9 cellular contexts compared by ENCODE assay signal in genomic region chr4:138870739-138871633, GRCh38.
DNase-seq lines count a peak whose midpoint lies in the region; ATAC-seq, FAIRE-seq and TF ChIP-seq lines count a peak whose summit lies in the region.
"Had no signal": no experiment of that assay in that cellular context is flagged by ENCODE, and none has a peak within 500 bp of the region (broad histone marks: within the 10 kb centered on the region; RNA-seq: fewer than 3 reads in every experiment).

No MANE protein-coding gene starts in this region.

- H3K9ac ChIP-seq in GM12878 (ENCODE audit: control insufficient read depth, insufficient read depth, low read length): no peak overlapping the region

- H3K4me1 ChIP-seq in GM12878 (ENCODE audit: control insufficient read depth, insufficient read depth, low read length) (no peaks in the 10 kb centered on the region), iPS DF 6.9 (ENCODE audit: control insufficient read depth, insufficient read depth, low read length) (no peaks in the 10 kb centered on the region), spleen (peaks cover 0 to 9% (median 4%) of the 10 kb centered on the region in 6 donors)

- H3K36me3 ChIP-seq in GM12878 (ENCODE audit: control insufficient read depth in 2 of 2, insufficient read depth in 2 of 2, low read length in 1 of 2) (no peaks in the 10 kb centered on the region), iPS DF 6.9 (ENCODE audit: control insufficient read depth, insufficient read depth, low read length) (no peaks in the 10 kb centered on the region), spleen (no peaks in the 10 kb centered on the region)

- TF ChIP-seq CTCF in GM12878 (IDR thresholded peaks at IDR 0.05 in 2 of 3, conservative IDR thresholded peaks at IDR 0.05 in 1 of 3; ENCODE audit: control insufficient read depth in 2 of 3, extremely low read depth in 1 of 3, insufficient read depth in 1 of 3, low read depth in 3 of 3, low read length in 3 of 3) (peak; percentile 75 to 84 (median 82)), spleen (IDR thresholded peaks at IDR 0.05 in 8 of 11, conservative IDR thresholded peaks at IDR 0.05 in 3 of 11) (peak; percentile 53 to 86 (median 82))

- no peaks in the 10 kb centered on the region for H3K79me2 ChIP-seq in GM12878 (ENCODE audit: control insufficient read depth, insufficient read depth, low read length)

- BruUV-seq in GM12878 (replicated peaks; lab: Mats Ljungman, UMichigan): no TSS peak

- H3K4me3 ChIP-seq in GM12878 (no peak overlapping the region), iPS DF 6.9 (ENCODE audit: low read length) (no peak overlapping the region), spleen (no peak overlapping the region)
- H3K4me3 ChIP-seq: skin epidermis had no signal

- H2AFZ ChIP-seq in GM12878 (ENCODE audit: control insufficient read depth, low read depth, low read length): no peak overlapping the region

- in situ Hi-C loops in GM12878 (cut with MboI): no loop called here

- peak; percentile 32 for DNase-seq in activated gamma-delta T cell treated with Interleukin-2 at 50 U/mL for 16 hours
- DNase-seq in activated gamma-delta T cell (lab: John Stamatoyannopoulos, UW): no peak
- peak; percentile 71 for DNase-seq in NCI-H1694 (lab: John Stamatoyannopoulos, UW)
- DNase-seq in T-helper 1 cell: peak in 3 of 5 donors; percentile 4 to 43 (median 24)
- DNase-seq in GM12878 (ENCODE audit: low read depth, low spot score): peak; percentile 7
- DNase-seq in iPS DF 6.9 (ENCODE audit: low read depth, low spot score): peak; percentile 67
- no peak for DNase-seq in spleen

- H3K9me3 ChIP-seq in GM12878 (replicated peaks; ENCODE audit: control insufficient read depth, insufficient read depth, low read length) (no peaks in the 10 kb centered on the region), iPS DF 6.9 (ENCODE audit: control insufficient read depth, insufficient read depth, low read length) (no peaks in the 10 kb centered on the region), spleen (no peaks in the 10 kb centered on the region)

- TF ChIP-seq RAD21 in GM12878 (IDR thresholded peaks at IDR 0.05; ENCODE audit: insufficient read depth, low read depth, low read length): peak; percentile 85

- no peak overlapping the region for H3K4me2 ChIP-seq in GM12878 (ENCODE audit: control insufficient read depth, insufficient read depth)

- no peak for FAIRE-seq in GM12878 (lab: Jason Lieb, UNC)

- no peak overlapping the region for H3K27ac ChIP-seq in GM12878 (ENCODE audit: control insufficient read depth, insufficient read depth)
- no peak overlapping the region for H3K27ac ChIP-seq in iPS DF 6.9 (ENCODE audit: low read length)
- H3K27ac ChIP-seq in spleen: no peak overlapping the region
- H3K27ac ChIP-seq: skin epidermis had no signal

- no peak for TF ChIP-seq POLR2A in GM12878 (IDR thresholded peaks at IDR 0.05; ENCODE audit: low read depth, low read length)
- TF ChIP-seq POLR2A in spleen (IDR thresholded peaks at IDR 0.05): no peak

- SMC1A ChIA-PET in GM12878 (lab: Charles Lee; ENCODE audit: uncharacterized antibody, unreplicated experiment): interaction anchor here (0.6 to 1.8 kb wide), 24 partner anchors 10 to 1747 kb away, joined by 3 to 18 read pairs (median 4); no protein-coding TSS in a partner anchor

- CTCF ChIA-PET in GM12878 (lab: Yijun Ruan, JAX): interaction anchor here (0.6 to 2.8 kb wide), 49 partner anchors 9 to 1747 kb away, joined by 3 to 29 read pairs (median 4); no protein-coding TSS in a partner anchor

- TF ChIP-seq EP300 in GM12878 (IDR thresholded peaks at IDR 0.05; ENCODE audit: borderline replicate concordance in 1 of 2, control insufficient read depth in 1 of 2, low read depth in 2 of 2, low read length in 2 of 2): no peak

- POLR2A ChIA-PET in GM12878 (lab: Charles Lee): no interaction called here

- H3K27me3 ChIP-seq in GM12878 (replicated peaks in 1 of 2; ENCODE audit: control insufficient read depth in 2 of 2, insufficient read depth in 2 of 2, low read length in 1 of 2) (no peaks in the 10 kb centered on the region), iPS DF 6.9 (ENCODE audit: control insufficient read depth, insufficient read depth, low read length) (no peaks in the 10 kb centered on the region), spleen (replicated peaks in 1 of 7) (peaks cover 0 to 15% (median 8%) of the 10 kb centered on the region in 7 donors)

- 2% methylated on average over 12 of the region's 12 CpGs for WGBS in GM12878 (ENCODE audit: insufficient coverage, insufficient replicate concordance, low lambda C conversion rate, missing lambda C conversion rate)
- no CpG with 5 or more reads among the region's 12 CpGs for WGBS in iPS DF 6.9 (ENCODE audit: insufficient coverage, insufficient read length)
- 26 to 30% (median 27%) methylated on average over 12 of the region's 12 CpGs for WGBS in spleen, 5 donors

- RAD21 ChIA-PET in GM12878 (lab: Charles Lee; ENCODE audit: unreplicated experiment): interaction anchor here (0.6 to 1.7 kb wide), 20 partner anchors 18 to 1747 kb away, joined by 3 to 14 read pairs (median 4); no protein-coding TSS in a partner anchor

- ATAC-seq in HG02870 (IDR thresholded peaks at IDR 0.05; ENCODE audit: unreplicated experiment): peak; percentile 85
- peak; percentile 83 for ATAC-seq in GM12878

- intact Hi-C loops in GM12878 (cut with micrococcal nuclease; ENCODE audit: unreplicated experiment): loop anchor here (1.0 to 5.0 kb wide), 7 partner anchors 48 to 1139 kb away; no protein-coding TSS in a partner anchor
- intact Hi-C loops in spleen (cut with DNase I; ENCODE audit: low total_unique reads): no loop called here

- H4K20me1 ChIP-seq in GM12878 (ENCODE audit: control insufficient read depth, insufficient read depth): no peaks in the 10 kb centered on the region

TF ChIP-seq in GM12878, 131 proteins besides CTCF, POLR2A, EP300 and RAD21:
- peak; percentile 10; the same call in 1 of the 2 replicates for TF ChIP-seq RUNX3 (IDR thresholded peaks at IDR 0.05; ENCODE audit: low read length)
- no peak for TF ChIP-seq ZNF207 (IDR thresholded peaks at IDR 0.05; ENCODE audit: borderline replicate concordance)
- peak; percentile 63; the same call in 1 of the 2 replicates for TF ChIP-seq SMC3 (IDR thresholded peaks at IDR 0.05; ENCODE audit: borderline replicate concordance, low read length)

Comparison
In these comparisons a context has a peak if more than half of its experiments do, and no peak if none do; other contexts are left out.
1. DNase-seq: peak in activated gamma-delta T cell treated with Interleukin-2 at 50 U/mL for 16 hours (single experiment), NCI-H1694 (single experiment), T-helper 1 cell (3 of 5), GM12878 (single experiment) and iPS DF 6.9 (single experiment); none in activated gamma-delta T cell (single experiment) and spleen (single experiment).